11 cellular contexts compared by ENCODE assay signal in the genomic region with DNA sequence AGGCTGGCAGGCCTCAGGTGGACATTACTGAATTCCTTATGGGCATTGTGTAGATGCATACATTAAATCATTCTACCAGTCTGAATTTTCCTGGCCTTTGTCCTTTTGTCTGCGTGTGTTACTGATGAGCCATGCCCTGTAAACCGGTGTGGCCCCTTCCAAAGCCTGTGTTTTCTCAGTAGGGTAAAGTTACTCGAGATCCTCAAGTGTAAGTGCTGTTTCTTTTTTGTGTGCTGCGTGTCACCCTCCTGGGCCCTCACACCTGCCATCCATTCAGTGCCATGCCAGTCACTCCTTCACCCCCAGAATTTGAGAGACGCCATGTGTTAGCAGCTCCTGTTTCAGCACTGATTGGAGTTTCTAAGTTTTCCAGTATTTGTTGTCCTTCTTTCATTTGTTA.
DNase-seq lines count a peak whose midpoint lies in the region; ATAC-seq, FAIRE-seq and TF ChIP-seq lines count a peak whose summit lies in the region.
"Had no signal": no experiment of that assay in that cellular context is flagged by ENCODE, and none has a peak within 500 bp of the region (broad histone marks: within the 10 kb centered on the region; RNA-seq: fewer than 3 reads in every experiment).

No MANE protein-coding gene starts in this region.

- H3K4me3 ChIP-seq in heart left ventricle = no peak overlapping the region
- H3K4me3 ChIP-seq in dorsolateral prefrontal cortex = no peak overlapping the region
- H3K4me3 ChIP-seq in parathyroid adenoma (ENCODE audit: low read depth, low read length) = peak overlapping the region; percentile 29
- no peak overlapping the region for H3K4me3 ChIP-seq in aorta (ENCODE audit: low read length in 2 of 2)

- peaks cover 36% of the 10 kb centered on the region for H3K79me2 ChIP-seq in parathyroid adenoma

- no peaks in the 10 kb centered on the region for H3K9me3 ChIP-seq in heart left ventricle
- no peaks in the 10 kb centered on the region for H3K9me3 ChIP-seq in parathyroid adenoma (ENCODE audit: control insufficient read depth, low read length)
- no peaks in the 10 kb centered on the region for H3K9me3 ChIP-seq in aorta (ENCODE audit: control insufficient read depth, low read length)

- no peak for TF ChIP-seq CTCF in heart left ventricle (IDR thresholded peaks at IDR 0.05)
- no peak for TF ChIP-seq CTCF in dorsolateral prefrontal cortex (IDR thresholded peaks at IDR 0.05 in 54 of 56, conservative IDR thresholded peaks at IDR 0.05 in 2 of 56; ENCODE audit: low read depth in 1 of 56, partially characterized antibody in 56 of 56)
- TF ChIP-seq CTCF in parathyroid adenoma (IDR thresholded peaks at IDR 0.05) = no peak

- no peak for FAIRE-seq in frontal cortex (lab: Jason Lieb, UNC)
- FAIRE-seq: H1 had no signal

- H3K36me3 ChIP-seq in heart left ventricle (peaks cover 0 to 52% (median 4%) of the 10 kb centered on the region in 9 donors), parathyroid adenoma (ENCODE audit: control insufficient read depth, insufficient read depth, low read length) (no peaks in the 10 kb centered on the region), aorta (ENCODE audit: control insufficient read depth in 1 of 2, insufficient read depth in 2 of 2, low read length in 1 of 2) (no peaks in the 10 kb centered on the region)

- H3K9ac ChIP-seq in parathyroid adenoma = no peak overlapping the region

- ATAC-seq in heart left ventricle = no peak
- ATAC-seq in left ventricle myocardium superior = no peak
- no peak for ATAC-seq in aorta (ENCODE audit: low FRiP score)

- H2AFZ ChIP-seq in parathyroid adenoma = no peak overlapping the region

- peaks cover 2 to 100% (median 90%) of the 10 kb centered on the region in 12 donors for H3K4me1 ChIP-seq in heart left ventricle
- H3K4me1 ChIP-seq in parathyroid adenoma = peaks cover 34% of the 10 kb centered on the region
- peaks cover 8 to 9% of the 10 kb centered on the region in 2 donors for H3K4me1 ChIP-seq in aorta (ENCODE audit: control insufficient read depth in 1 of 2, insufficient read depth in 2 of 2, low read length in 2 of 2)

- H3K27ac ChIP-seq in heart left ventricle (peak overlapping the region in 8 of 12 donors; percentile 14 to 99 (median 32)), dorsolateral prefrontal cortex (peak overlapping the region in 56 of 59 donors; percentile 14 to 99 (median 90)), parathyroid adenoma (peak overlapping the region; percentile 24), aorta (ENCODE audit: low read depth in 1 of 2, low read length in 2 of 2) (peak overlapping the region; percentile 18 to 25)

- no peak for TF ChIP-seq POLR2A in heart left ventricle (IDR thresholded peaks at IDR 0.05)

- H3K4me2 ChIP-seq in parathyroid adenoma (ENCODE audit: low read length) = peak overlapping the region; percentile 38

- DNase-seq in heart left ventricle (no peak), left ventricle myocardium superior (no peak), dorsolateral prefrontal cortex (no peak), aorta (no peak), frontal cortex (ENCODE audit: low spot score in 2 of 2) (no peak), foreskin melanocyte (no peak)
- no peak for DNase-seq in stimulated activated CD4-positive, alpha-beta T cell treated with anti-CD3 and anti-CD28 coated beads, Interleukin-12 subunit alpha, Interleukin-12 subunit beta, amount 100 ng/mL, for 4 hours
- DNase-seq: central memory CD4-positive, alpha-beta T cell; SIG-M5 had no signal

- intact Hi-C loops in heart left ventricle (cut with DNase I) = no loop called here
- intact Hi-C loops in left ventricle myocardium superior (cut with micrococcal nuclease) = no loop called here
- intact Hi-C loops in dorsolateral prefrontal cortex (cut with DNase I) = loop anchor here in 1 of 2 donors (5.0 to 10.0 kb wide), 2 partner anchors 43 to 96 kb away; no protein-coding TSS in a partner anchor
- intact Hi-C loops in aorta (cut with DNase I) = no loop called here

- H3K27me3 ChIP-seq in heart left ventricle = no peaks in the 10 kb centered on the region
- H3K27me3 ChIP-seq in dorsolateral prefrontal cortex = no peaks in the 10 kb centered on the region
- H3K27me3 ChIP-seq in parathyroid adenoma (ENCODE audit: control insufficient read depth, insufficient read depth, low read length) = no peaks in the 10 kb centered on the region
- H3K27me3 ChIP-seq in aorta (ENCODE audit: control insufficient read depth in 1 of 2, insufficient read depth in 2 of 2, low read length in 1 of 2) = no peaks in the 10 kb centered on the region

- 52 to 58% (median 56%) methylated on average over 5 of the region's 5 CpGs for WGBS in heart left ventricle, 4 donors
- 6 to 10% methylated on average over 5 of the region's 5 CpGs for WGBS in aorta, 2 donors

Comparison
In these comparisons a context has a peak if more than half of its experiments do, and no peak if none do; other contexts are left out.
1. H3K27ac ChIP-seq: peak in every context shown above with its lines; median percentile 90 in dorsolateral prefrontal cortex; 32 in heart left ventricle; 24 in parathyroid adenoma; 22 in aorta.